Comparison of ENCODE assay signal across 23 cellular contexts in the genomic region with DNA sequence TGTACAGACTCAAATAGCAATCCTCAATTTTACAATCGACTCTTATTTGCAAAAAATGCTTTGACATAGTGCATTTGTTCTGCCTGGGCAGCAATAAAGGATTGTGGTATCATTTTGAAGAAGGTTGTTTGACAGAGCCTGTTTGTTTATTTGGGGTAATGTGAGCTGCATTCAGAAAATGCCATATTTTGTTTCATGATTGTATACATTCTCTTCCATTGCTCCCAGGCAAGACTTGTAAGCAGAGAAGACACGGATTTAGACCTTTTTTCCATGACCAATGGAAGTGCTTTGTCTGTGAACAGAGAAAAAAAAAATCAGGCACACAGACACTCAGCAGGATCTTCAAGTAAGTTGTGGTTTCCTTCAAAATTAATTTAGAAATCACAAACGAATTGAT. TPM values are rescaled to one million over a fixed set of nuclear protein-coding genes. Genes with fewer than 3 reads are reported as not detected.
"Had no signal": no experiment of that assay in that cellular context is flagged by ENCODE, and none has a peak within 500 bp of the region (broad histone marks: within the 10 kb centered on the region; RNA-seq: fewer than 3 reads in every experiment).

No MANE protein-coding gene starts in this region.

- FAIRE-seq: endometrium, urothelium cell line had no signal

- H3K4me3 ChIP-seq: esophagus muscularis mucosa, ovary, suprapubic skin, thyroid gland had no signal

- H3K27me3 ChIP-seq: esophagus muscularis mucosa, ovary, suprapubic skin, thyroid gland had no signal

- H3K36me3 ChIP-seq: esophagus muscularis mucosa, ovary, suprapubic skin, thyroid gland had no signal

- ATAC-seq: left colon; right cardiac atrium; stimulated activated naive CD8-positive, alpha-beta T cell treated with anti-CD3 and anti-CD28 coated beads, Interleukin-15, Interleukin-2, amounts not matched to agents 100 U/mL and 50 U/mL, for 24 hours had no signal

- H3K27ac ChIP-seq: epithelial cell of prostate, esophagus muscularis mucosa, ovary, suprapubic skin, thyroid gland had no signal

- H3K9me3 ChIP-seq: esophagus muscularis mucosa, ovary, suprapubic skin, thyroid gland had no signal

- H3K4me1 ChIP-seq: esophagus muscularis mucosa, suprapubic skin, thyroid gland had no signal

- DNase-seq: cortex of kidney; effector memory CD4-positive, alpha-beta T cell; foreskin fibroblast; head of caudate nucleus; hippocampal formation; left colon; mesendoderm; naive B cell; nephron progenitor cell; ovary; right cardiac atrium; small intestine; stimulated activated CD4-positive, alpha-beta T cell treated with anti-CD3 and anti-CD28 coated beads, Interleukin-2, amount 100 ng/mL, for 48 hours; stimulated activated naive CD8-positive, alpha-beta T cell treated with anti-CD3 and anti-CD28 coated beads, Interleukin-15, Interleukin-2, amounts not matched to agents 100 U/mL and 50 U/mL, for 24 hours; thyroid gland had no signal

RNA-seq across cellular contexts. Expression of gene ALX1, which starts 35.5 kb away (rescaled TPM):
- total RNA-seq: left colon, liver, lung microvascular endothelial cell, posterior vena cava, right cardiac atrium had no signal
- polyA plus RNA-seq: liver, right cardiac atrium, small intestine had no signal
